20 cellular contexts compared by ENCODE assay signal in the genomic region with DNA sequence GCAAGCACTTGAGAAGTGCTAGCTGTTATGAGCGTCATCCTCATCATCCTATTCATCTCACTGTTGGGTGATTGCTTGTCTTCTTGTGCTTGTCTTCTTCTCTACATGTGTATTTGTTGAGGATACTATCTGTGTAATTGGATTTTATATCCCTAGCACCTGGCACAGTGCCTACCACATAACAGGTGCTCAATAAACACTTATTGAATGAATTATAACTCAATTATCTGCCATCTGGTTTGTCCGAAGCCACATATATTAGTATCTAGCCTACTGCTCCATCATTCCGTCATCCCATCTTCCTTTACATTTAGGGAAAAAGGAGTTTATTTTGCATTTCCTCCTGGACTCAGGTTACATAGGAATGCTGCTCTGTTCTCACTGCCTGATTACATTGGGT.
"Had no signal": no experiment of that assay in that cellular context is flagged by ENCODE, and none has a peak within 500 bp of the region (broad histone marks: within the 10 kb centered on the region; RNA-seq: fewer than 3 reads in every experiment).

No MANE protein-coding gene starts in this region.

- H3K9ac ChIP-seq: KMS-11 had no signal

- H3K36me3 ChIP-seq: adrenal gland, colonic mucosa, SJSA1 had no signal

- H3K9me3 ChIP-seq: adrenal gland, colonic mucosa, SJSA1 had no signal

- H3K4me2 ChIP-seq: KMS-11 had no signal

- DNase-seq: activated CD4-positive, alpha-beta T cell treated with anti-CD3 and anti-CD28 coated beads for 36 hours; activated CD4-positive, alpha-beta T cell treated with anti-CD3 and anti-CD28 coated beads, Interleukin-2, amount 50 U/mL, for 1 hour; activated CD8-positive, alpha-beta memory T cell treated with anti-CD3 and anti-CD28 coated beads, Interleukin-2, amount 50 U/mL, for 4 hours; activated CD8-positive, alpha-beta T cell treated with anti-CD3 and anti-CD28 coated beads for 36 hours; activated naive CD4-positive, alpha-beta T cell treated with anti-CD3 and anti-CD28 coated beads, Interleukin-2, amount 50 U/mL, for 16 hours; activated naive CD8-positive, alpha-beta T cell treated with anti-CD3 and anti-CD28 coated beads, Interleukin-2, amount 10 ng/mL, durations not matched to agents 7 days and 5 days; activated T-cell treated with anti-CD3 and anti-CD28 coated beads, Interleukin-2, amount 50 U/mL, for 72 hours; anterior cingulate cortex; colonic mucosa; NCI-H1092; NCI-H1417; NCI-H2029 treated with DMSO at 0.1 percent for 48 hours; NCI-H345; NCI-H510A treated with DMSO at 0.1 percent for 48 hours; RPMI8226; T-helper 1 cell had no signal

- H3K4me3 ChIP-seq: adrenal gland, colonic mucosa, SJSA1 had no signal

- H3K27ac ChIP-seq: adrenal gland, colonic mucosa, KMS-11, SJSA1, VCaP had no signal

- H3K27me3 ChIP-seq: adrenal gland, colonic mucosa, SJSA1 had no signal

- H3K4me1 ChIP-seq: colonic mucosa, SJSA1 had no signal
